8 cellular contexts compared by ENCODE assay signal in genomic region chr4:84582988-84583870, GRCh38. TPM values are rescaled to one million over a fixed set of nuclear protein-coding genes. Genes with fewer than 3 reads are reported as not detected.
A peak's percentile ranks its signal among the peaks of the same experiment; 100 is the strongest.
DNase-seq lines count a peak whose midpoint lies in the region; ATAC-seq and TF ChIP-seq lines count a peak whose summit lies in the region.

Gene CDS1, plus strand, starts transcription at chr4:84583127. Its CDS starts 275 bp downstream, at chr4:84583402.

- no peak for TF ChIP-seq POLR2A in NB4 (IDR thresholded peaks at IDR 0.05; ENCODE audit: extremely low read depth, insufficient read length)

- H3K23me2 ChIP-seq in H9 (ENCODE audit: insufficient read length, low read depth, low read length, poor library complexity, severe bottlenecking), result peaks cover 8% of the 10 kb centered on the region

- H3K9me3 ChIP-seq in H9 (ENCODE audit: control insufficient read depth, low read depth, low read length), result no peaks in the 10 kb centered on the region
- no peaks in the 10 kb centered on the region for H3K9me3 ChIP-seq in neuronal stem cell (replicated peaks in 1 of 2; ENCODE audit: control insufficient read depth in 2 of 2, insufficient read depth in 1 of 2, low read depth in 1 of 2, low read length in 2 of 2)

- H3T11ph ChIP-seq in H9 (ENCODE audit: low read length), result no peak within 1 kb of the TSS

- H4K8ac ChIP-seq in H9 (replicated peaks; ENCODE audit: insufficient read length, low read depth, low read length) (no peak within 1 kb of the TSS), neuronal stem cell (ENCODE audit: low read depth, low read length) (no peak within 1 kb of the TSS)

- peak within 1 kb of the TSS; percentile 59; the same call in 1 of the 2 replicates for H3K14ac ChIP-seq in H9 (ENCODE audit: insufficient read depth, low read length)
- peak within 1 kb of the TSS; percentile 86 for H3K14ac ChIP-seq in neuronal stem cell (ENCODE audit: low read length)

- no peak within 1 kb of the TSS for H3K23ac ChIP-seq in H9 (ENCODE audit: insufficient read length, low read depth, low read length)
- H3K23ac ChIP-seq in neuronal stem cell (ENCODE audit: low read depth, low read length, poor library complexity), result peak within 1 kb of the TSS; percentile 69

- no peaks in the 10 kb centered on the region for H4K20me1 ChIP-seq in H9 (ENCODE audit: control insufficient read depth, insufficient read depth, insufficient read length)

- H3K36me3 ChIP-seq in neuronal stem cell (replicated peaks in 1 of 2; ENCODE audit: control insufficient read depth in 2 of 2, insufficient read depth in 2 of 2, low read length in 2 of 2), result no peaks in the 10 kb centered on the region

- H2BK120ac ChIP-seq in H9 (ENCODE audit: low read depth, low read length, poor library complexity, severe bottlenecking) (no peak within 1 kb of the TSS), neuronal stem cell (ENCODE audit: low read depth, low read length) (peak within 1 kb of the TSS; percentile 47)

- peak within 1 kb of the TSS; percentile 79 to 95 for H3K4me3 Mint-ChIP-seq in H9

- H3K27ac ChIP-seq in H9 (ENCODE audit: insufficient read length, low read depth, low read length), result no peak within 1 kb of the TSS
- peak within 1 kb of the TSS; percentile 71 for H3K27ac ChIP-seq in foreskin keratinocyte
- H3K27ac ChIP-seq in neuronal stem cell (replicated peaks; ENCODE audit: low read length), result no peak within 1 kb of the TSS

- peak within 1 kb of the TSS; percentile 42 for H3K4me3 ChIP-seq in NB4 (ENCODE audit: low read depth, low read length)
- H3K4me3 ChIP-seq in neuronal stem cell (ENCODE audit: low read length in 2 of 2), result peak within 1 kb of the TSS; percentile 58 to 97

- DNase-seq in NCI-H82 (lab: John Stamatoyannopoulos, UW) (peak; percentile 30), NCI-H82 treated with DMSO at 0.1 percent for 48 hours (lab: John Stamatoyannopoulos, UW; ENCODE audit: unreplicated experiment) (no peak), H9 (peak; percentile 59), NB4 (ENCODE audit: low read depth) (peak; percentile 38), foreskin keratinocyte (peak; percentile 32 to 48), neuronal stem cell (ENCODE audit: low spot score) (no peak), DMS114 treated with DMSO at 0.1 percent for 48 hours (lab: John Stamatoyannopoulos, UW; ENCODE audit: unreplicated experiment) (no peak)
- DNase-seq in activated CD8-positive, alpha-beta memory T cell treated with anti-CD3 and anti-CD28 coated beads, Interleukin-2, amount 50 U/mL, for 1 hour (ENCODE audit: extremely low read depth), result peak; percentile 4

- H3K9me3 Mint-ChIP-seq in H9, result peaks cover 10 to 22% of the 10 kb centered on the region in 2 experiments

- no peak within 1 kb of the TSS for H3K56ac ChIP-seq in H9 (ENCODE audit: insufficient read length, low read depth, low read length)

- H3K9ac ChIP-seq in H9 (ENCODE audit: extremely low read depth, insufficient read length, low read length), result peak within 1 kb of the TSS; percentile 69
- peak within 1 kb of the TSS; percentile 85 for H3K9ac ChIP-seq in neuronal stem cell (ENCODE audit: low read depth, low read length, poor library complexity)

- H2BK5ac ChIP-seq in H9 (ENCODE audit: insufficient read length, low read length) (no peak within 1 kb of the TSS), neuronal stem cell (ENCODE audit: low read length) (no peak within 1 kb of the TSS)

- H3K79me1 ChIP-seq in H9 (ENCODE audit: insufficient read depth, low read depth, low read length, poor library complexity, severe bottlenecking) (peaks cover 2% of the 10 kb centered on the region), neuronal stem cell (ENCODE audit: low read depth, low read length) (no peaks in the 10 kb centered on the region)

- H3K27me3 Mint-ChIP-seq in H9 (ENCODE audit: low read depth), result peaks cover 12% of the 10 kb centered on the region

- H3K36me3 Mint-ChIP-seq in H9 (ENCODE audit: insufficient read depth in 1 of 3, low read depth in 3 of 3), result peaks cover 16 to 28% (median 23%) of the 10 kb centered on the region in 3 experiments

- peak within 1 kb of the TSS; percentile 81 for H3K4me2 ChIP-seq in H9 (ENCODE audit: insufficient read depth, insufficient read length, low read length)
- H3K4me2 ChIP-seq in neuronal stem cell (ENCODE audit: insufficient read depth, low read length, poor library complexity, severe bottlenecking), result peak within 1 kb of the TSS; percentile 97

- no peak within 1 kb of the TSS for H2BK20ac ChIP-seq in H9 (ENCODE audit: low read depth, low read length, poor library complexity, severe bottlenecking)

- TF ChIP-seq CTCF in H9 (conservative IDR thresholded peaks at IDR 0.05) (no peak), NB4 (IDR thresholded peaks at IDR 0.05; ENCODE audit: low read depth, low read length) (no peak), foreskin keratinocyte (conservative IDR thresholded peaks at IDR 0.05) (no peak)

- H2BK12ac ChIP-seq in H9 (ENCODE audit: insufficient read length, low read depth, low read length) (no peak within 1 kb of the TSS), neuronal stem cell (ENCODE audit: low read length) (no peak within 1 kb of the TSS)

- no peak within 1 kb of the TSS for H2BK15ac ChIP-seq in H9 (ENCODE audit: low read depth, low read length)
- H2BK15ac ChIP-seq in neuronal stem cell (ENCODE audit: low read length), result peak within 1 kb of the TSS; percentile 50

- H3K4ac ChIP-seq in H9 (ENCODE audit: low read depth, low read length) (no peak within 1 kb of the TSS), neuronal stem cell (ENCODE audit: low read length) (no peak within 1 kb of the TSS)

- WGBS in H9 (ENCODE audit: extremely low coverage, insufficient read length, low lambda C conversion rate), result no CpG with 5 or more reads among the region's 88 CpGs
- WGBS in neuronal stem cell (ENCODE audit: extremely low coverage in 2 of 2, insufficient read length in 2 of 2, insufficient replicate concordance in 1 of 2), 2 donors, result no CpG with 5 or more reads among the region's 88 CpGs

- H3K4me1 Mint-ChIP-seq in H9, result peaks cover 56 to 64% of the 10 kb centered on the region in 2 experiments

- H2AK5ac ChIP-seq in H9 (ENCODE audit: insufficient read length, low read length) (no peak within 1 kb of the TSS), neuronal stem cell (ENCODE audit: low read depth, low read length) (no peak within 1 kb of the TSS)

- H3K27me3 ChIP-seq in H9 (ENCODE audit: insufficient read depth, low read length) (no peaks in the 10 kb centered on the region; the same call in 1 of the 2 replicates), foreskin keratinocyte (no peaks in the 10 kb centered on the region), neuronal stem cell (ENCODE audit: control insufficient read depth in 3 of 3, insufficient read depth in 3 of 3, low read depth in 1 of 3, low read length in 3 of 3) (peaks cover 4 to 57% (median 24%) of the 10 kb centered on the region in 3 experiments)

- peak within 1 kb of the TSS; percentile 28 to 76 (median 31) for H3K27ac Mint-ChIP-seq in H9

- peak within 1 kb of the TSS; percentile 52 for H3K18ac ChIP-seq in H9 (ENCODE audit: insufficient read length, low read depth, low read length)
- peak within 1 kb of the TSS; percentile 92 for H3K18ac ChIP-seq in neuronal stem cell (ENCODE audit: low read length)

- ATAC-seq in foreskin keratinocyte, result peak; percentile 73

- H4K91ac ChIP-seq in H9 (ENCODE audit: insufficient read length, low read depth, low read length) (no peak within 1 kb of the TSS), neuronal stem cell (ENCODE audit: low read depth, low read length, poor library complexity) (no peak within 1 kb of the TSS)

- peaks cover 22% of the 10 kb centered on the region; the same call in 1 of the 2 replicates for H3K79me2 ChIP-seq in H9 (ENCODE audit: insufficient read depth, low read length)

- no peak within 1 kb of the TSS for H4K5ac ChIP-seq in H9 (ENCODE audit: insufficient read length, low read depth, low read length)

- H2AFZ ChIP-seq in H9 (ENCODE audit: low read length) (peak within 1 kb of the TSS; percentile 63), neuronal stem cell (ENCODE audit: low read length) (peak within 1 kb of the TSS; percentile 93)

- H3K4me1 ChIP-seq in H9 (ENCODE audit: insufficient read depth, low read length), result peaks cover 9% of the 10 kb centered on the region; the same call in 1 of the 2 replicates
- H3K4me1 ChIP-seq in foreskin keratinocyte, result peaks cover 14% of the 10 kb centered on the region
- peaks cover 8 to 14% of the 10 kb centered on the region in 2 donors for H3K4me1 ChIP-seq in neuronal stem cell (ENCODE audit: control insufficient read depth in 2 of 2, insufficient read depth in 1 of 2, low read depth in 1 of 2, low read length in 2 of 2)

RNA-seq across cellular contexts. Expression of gene CDS1, which starts in this region (rescaled TPM):
- total RNA-seq in H9 (2021) (7.5 TPM in 2 replicates), foreskin keratinocyte (20.0 and 20.8 TPM in 2 replicates)
- polyA plus RNA-seq in foreskin keratinocyte, result 7.6 and 9.2 TPM in 2 replicates
- 3.6 TPM for polyA plus RNA-seq in neuronal stem cell (2013, experiment 1 of 2)
- 3.7 TPM for polyA plus RNA-seq in neuronal stem cell (2013, experiment 2 of 2)

Comparison
In these comparisons a context has a peak if more than half of its experiments do, and no peak if none do; other contexts are left out.
1. DNase-seq: peak in NCI-H82 (single experiment), H9 (single experiment), NB4 (single experiment), activated CD8-positive, alpha-beta memory T cell treated with anti-CD3 and anti-CD28 coated beads, Interleukin-2, amount 50 U/mL, for 1 hour (single experiment) and foreskin keratinocyte (2 of 2); none in NCI-H82 treated with DMSO at 0.1 percent for 48 hours (single experiment), neuronal stem cell (single experiment) and DMS114 treated with DMSO at 0.1 percent for 48 hours (single experiment).